In the genomic region with DNA sequence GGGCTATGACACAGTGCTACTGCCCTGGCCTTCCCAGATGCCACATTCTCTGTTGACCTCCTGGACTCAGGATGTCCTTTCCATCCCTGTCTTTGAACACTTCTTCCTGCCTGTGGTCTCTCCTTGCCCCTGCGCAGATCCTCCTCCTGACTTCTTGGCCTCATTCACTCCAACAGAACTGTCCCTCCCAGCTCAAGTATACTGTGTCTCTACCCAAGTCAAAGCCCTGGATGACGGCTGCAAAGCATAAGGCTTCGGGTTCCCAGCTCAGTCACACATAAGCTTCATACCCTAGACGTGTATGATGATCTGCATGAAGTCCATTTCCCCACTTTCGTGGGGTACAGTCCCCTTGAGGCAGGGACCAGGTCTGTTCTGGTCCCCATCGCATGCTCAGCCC, we compare ENCODE assay signal across 36 cellular contexts.
"Had no signal": no experiment of that assay in that cellular context is flagged by ENCODE, and none has a peak within 500 bp of the region (broad histone marks: within the 10 kb centered on the region; RNA-seq: fewer than 3 reads in every experiment).

No MANE protein-coding gene starts in this region.

- ATAC-seq: activated naive CD4-positive, alpha-beta T cell treated with anti-CD3 and anti-CD28 coated beads, Interleukin-2, amount 50 U/mL, for 72 hours; activated naive CD8-positive, alpha-beta T cell treated with anti-CD3 and anti-CD28 coated beads, Interleukin-2, amount 50 U/mL, for 24 hours; activated T-cell treated with anti-CD3 and anti-CD28 coated beads, Interleukin-2, amount 50 U/mL, for 4 hours; activated T-cell treated with anti-CD3 and anti-CD28 coated beads, Interleukin-2, amount 50 U/mL, for 72 hours; activated T-helper 17 cell treated with anti-CD3 and anti-CD28 coated beads, Interleukin-2, amount 50 U/mL, for 72 hours; body of pancreas had no signal

- H3K27ac ChIP-seq: adrenal gland, ascending aorta, body of pancreas, brain microvascular endothelial cell, breast epithelium, cardiac muscle cell had no signal

- H3K9me3 ChIP-seq: adrenal gland, ascending aorta, body of pancreas, breast epithelium had no signal

- H3K4me3 ChIP-seq: adrenal gland, ascending aorta, body of pancreas, breast epithelium, cardiac muscle cell had no signal

- H3K27ac Mint-ChIP-seq: activated naive CD4-positive, alpha-beta T cell treated with anti-CD3 and anti-CD28 coated beads for 36 hours; activated naive CD4-positive, alpha-beta T cell treated with anti-CD3 and anti-CD28 coated beads, Interleukin-2, amount 10 ng/mL, durations not matched to agents 7 days and 5 days; activated naive CD4-positive, alpha-beta T cell treated with anti-CD3 and anti-CD28 coated beads, Interleukin-2, amount 50 U/mL, for 24 hours; activated naive CD4-positive, alpha-beta T cell treated with anti-CD3 and anti-CD28 coated beads, Interleukin-2, amount 50 U/mL, for 72 hours; activated naive CD8-positive, alpha-beta T cell; activated naive CD8-positive, alpha-beta T cell treated with anti-CD3 and anti-CD28 coated beads for 36 hours; activated naive CD8-positive, alpha-beta T cell treated with anti-CD3 and anti-CD28 coated beads, Interleukin-2, amount 10 ng/mL, durations not matched to agents 7 days and 5 days; activated naive CD8-positive, alpha-beta T cell treated with anti-CD3 and anti-CD28 coated beads, Interleukin-2, amount 50 U/mL, for 24 hours; activated T-cell treated with anti-CD3 and anti-CD28 coated beads, Interleukin-2, amount 50 U/mL, for 72 hours; activated T-helper 1 cell treated with anti-CD3 and anti-CD28 coated beads, Interleukin-12 subunit alpha, Interleukin-12 subunit beta, Interleukin-2, Interleukin-4 antibody, amounts not matched to agents 30 ng/mL and 10 ng/mL and 1 ng/mL, durations not matched to agents 14 hours and 24 hours and 36 hours; activated T-helper 17 cell treated with anti-CD3 and anti-CD28 coated beads, Interleukin-2, amount 50 U/mL, for 72 hours; activated T-helper 2 cell treated with anti-CD3 and anti-CD28 coated beads, Interferon-gamma antibody, Interleukin-2, Interleukin-4, amounts not matched to agents 10 μg/mL and 5 μg/mL and 100 μg/mL, durations not matched to agents 14 hours and 24 hours and 36 hours had no signal

- DNase-seq: activated effector memory CD4-positive, alpha-beta T cell treated with anti-CD3 and anti-CD28 coated beads, Interleukin-2, amount 50 U/mL, for 16 hours; activated effector memory CD4-positive, alpha-beta T cell treated with Interleukin-2 at 50 U/mL for 16 hours; activated gamma-delta T cell; activated gamma-delta T cell treated with Interleukin-2 at 50 U/mL for 16 hours; activated naive CD4-positive, alpha-beta T cell; activated naive CD4-positive, alpha-beta T cell treated with anti-CD3 and anti-CD28 coated beads for 36 hours; activated naive CD4-positive, alpha-beta T cell treated with anti-CD3 and anti-CD28 coated beads, Interleukin-2, amount 10 ng/mL, durations not matched to agents 7 days and 5 days; activated naive CD4-positive, alpha-beta T cell treated with anti-CD3 and anti-CD28 coated beads, Interleukin-2, amount 50 U/mL, for 16 hours; activated naive CD4-positive, alpha-beta T cell treated with Interleukin-2 at 50 U/mL for 16 hours; activated naive CD8-positive, alpha-beta T cell treated with anti-CD3 and anti-CD28 coated beads for 36 hours; activated naive CD8-positive, alpha-beta T cell treated with anti-CD3 and anti-CD28 coated beads, Interleukin-2, amount 10 ng/mL, durations not matched to agents 7 days and 5 days; activated naive CD8-positive, alpha-beta T cell treated with anti-CD3 and anti-CD28 coated beads, Interleukin-2, amount 50 U/mL, for 24 hours; activated T-cell treated with anti-CD3 and anti-CD28 coated beads, Interleukin-2, amount 50 U/mL, for 4 hours; activated T-cell treated with anti-CD3 and anti-CD28 coated beads, Interleukin-2, amount 50 U/mL, for 48 hours; activated T-cell treated with anti-CD3 and anti-CD28 coated beads, Interleukin-2, amount 50 U/mL, for 72 hours; adrenal gland; amniotic stem cell; amygdala; anterior cingulate cortex; aorta; body of pancreas; brain microvascular endothelial cell; caudate nucleus; central memory CD4-positive, alpha-beta T cell; cerebellar nuclear complex had no signal

- H3K36me3 ChIP-seq: adrenal gland, ascending aorta, brain microvascular endothelial cell, breast epithelium, cardiac muscle cell had no signal

- H3K4me1 ChIP-seq: adrenal gland, ascending aorta, breast epithelium had no signal

- H3K4me3 Mint-ChIP-seq: activated naive CD4-positive, alpha-beta T cell treated with anti-CD3 and anti-CD28 coated beads for 36 hours; activated naive CD4-positive, alpha-beta T cell treated with anti-CD3 and anti-CD28 coated beads, Interleukin-2, amount 10 ng/mL, durations not matched to agents 7 days and 5 days; activated naive CD4-positive, alpha-beta T cell treated with anti-CD3 and anti-CD28 coated beads, Interleukin-2, amount 50 U/mL, for 24 hours; activated naive CD8-positive, alpha-beta T cell; activated naive CD8-positive, alpha-beta T cell treated with anti-CD3 and anti-CD28 coated beads for 36 hours; activated naive CD8-positive, alpha-beta T cell treated with anti-CD3 and anti-CD28 coated beads, Interleukin-2, amount 10 ng/mL, durations not matched to agents 7 days and 5 days; activated naive CD8-positive, alpha-beta T cell treated with anti-CD3 and anti-CD28 coated beads, Interleukin-2, amount 50 U/mL, for 24 hours; activated T-cell treated with anti-CD3 and anti-CD28 coated beads, Interleukin-2, amount 50 U/mL, for 4 hours; activated T-cell treated with anti-CD3 and anti-CD28 coated beads, Interleukin-2, amount 50 U/mL, for 72 hours; activated T-helper 1 cell treated with anti-CD3 and anti-CD28 coated beads, Interleukin-12 subunit alpha, Interleukin-12 subunit beta, Interleukin-2, Interleukin-4 antibody, amounts not matched to agents 30 ng/mL and 10 ng/mL and 1 ng/mL, durations not matched to agents 14 hours and 24 hours and 36 hours; activated T-helper 17 cell treated with anti-CD3 and anti-CD28 coated beads, Interleukin-2, amount 50 U/mL, for 72 hours; brain; central memory CD8-positive, alpha-beta T cell had no signal

- H3K4me1 Mint-ChIP-seq: activated naive CD4-positive, alpha-beta T cell treated with anti-CD3 and anti-CD28 coated beads, Interleukin-2, amount 10 ng/mL, durations not matched to agents 7 days and 5 days; activated naive CD4-positive, alpha-beta T cell treated with anti-CD3 and anti-CD28 coated beads, Interleukin-2, amount 50 U/mL, for 24 hours; activated naive CD8-positive, alpha-beta T cell treated with anti-CD3 and anti-CD28 coated beads for 36 hours; activated naive CD8-positive, alpha-beta T cell treated with anti-CD3 and anti-CD28 coated beads, Interleukin-2, amount 10 ng/mL, durations not matched to agents 7 days and 5 days; activated naive CD8-positive, alpha-beta T cell treated with anti-CD3 and anti-CD28 coated beads, Interleukin-2, amount 50 U/mL, for 24 hours; activated T-helper 17 cell treated with anti-CD3 and anti-CD28 coated beads, Interleukin-2, amount 50 U/mL, for 72 hours; central memory CD8-positive, alpha-beta T cell had no signal

- H3K27me3 Mint-ChIP-seq: activated naive CD4-positive, alpha-beta T cell treated with anti-CD3 and anti-CD28 coated beads, Interleukin-2, amount 10 ng/mL, durations not matched to agents 7 days and 5 days; activated naive CD4-positive, alpha-beta T cell treated with anti-CD3 and anti-CD28 coated beads, Interleukin-2, amount 50 U/mL, for 24 hours; activated naive CD8-positive, alpha-beta T cell; activated naive CD8-positive, alpha-beta T cell treated with anti-CD3 and anti-CD28 coated beads for 36 hours; activated naive CD8-positive, alpha-beta T cell treated with anti-CD3 and anti-CD28 coated beads, Interleukin-2, amount 10 ng/mL, durations not matched to agents 7 days and 5 days; activated naive CD8-positive, alpha-beta T cell treated with anti-CD3 and anti-CD28 coated beads, Interleukin-2, amount 50 U/mL, for 24 hours; activated T-helper 17 cell treated with anti-CD3 and anti-CD28 coated beads, Interleukin-2, amount 50 U/mL, for 72 hours; brain had no signal

- H3K9me3 Mint-ChIP-seq: activated naive CD4-positive, alpha-beta T cell treated with anti-CD3 and anti-CD28 coated beads for 36 hours; activated naive CD4-positive, alpha-beta T cell treated with anti-CD3 and anti-CD28 coated beads, Interleukin-2, amount 10 ng/mL, durations not matched to agents 7 days and 5 days; activated naive CD4-positive, alpha-beta T cell treated with anti-CD3 and anti-CD28 coated beads, Interleukin-2, amount 50 U/mL, for 24 hours; activated naive CD4-positive, alpha-beta T cell treated with anti-CD3 and anti-CD28 coated beads, Interleukin-2, amount 50 U/mL, for 72 hours; activated naive CD8-positive, alpha-beta T cell treated with anti-CD3 and anti-CD28 coated beads for 36 hours; activated naive CD8-positive, alpha-beta T cell treated with anti-CD3 and anti-CD28 coated beads, Interleukin-2, amount 10 ng/mL, durations not matched to agents 7 days and 5 days; activated naive CD8-positive, alpha-beta T cell treated with anti-CD3 and anti-CD28 coated beads, Interleukin-2, amount 50 U/mL, for 24 hours; activated T-cell treated with anti-CD3 and anti-CD28 coated beads, Interleukin-2, amount 50 U/mL, for 4 hours; activated T-cell treated with anti-CD3 and anti-CD28 coated beads, Interleukin-2, amount 50 U/mL, for 72 hours; activated T-helper 1 cell treated with anti-CD3 and anti-CD28 coated beads, Interleukin-12 subunit alpha, Interleukin-12 subunit beta, Interleukin-2, Interleukin-4 antibody, amounts not matched to agents 30 ng/mL and 10 ng/mL and 1 ng/mL, durations not matched to agents 14 hours and 24 hours and 36 hours; activated T-helper 17 cell treated with anti-CD3 and anti-CD28 coated beads, Interleukin-2, amount 50 U/mL, for 72 hours; activated T-helper 2 cell treated with anti-CD3 and anti-CD28 coated beads, Interferon-gamma antibody, Interleukin-2, Interleukin-4, amounts not matched to agents 10 μg/mL and 5 μg/mL and 100 μg/mL, durations not matched to agents 14 hours and 24 hours and 36 hours; brain; central memory CD8-positive, alpha-beta T cell had no signal

- H3K36me3 Mint-ChIP-seq: activated naive CD4-positive, alpha-beta T cell treated with anti-CD3 and anti-CD28 coated beads, Interleukin-2, amount 10 ng/mL, durations not matched to agents 7 days and 5 days; activated naive CD4-positive, alpha-beta T cell treated with anti-CD3 and anti-CD28 coated beads, Interleukin-2, amount 50 U/mL, for 24 hours; activated naive CD4-positive, alpha-beta T cell treated with anti-CD3 and anti-CD28 coated beads, Interleukin-2, amount 50 U/mL, for 72 hours; activated naive CD8-positive, alpha-beta T cell; activated naive CD8-positive, alpha-beta T cell treated with anti-CD3 and anti-CD28 coated beads for 36 hours; activated naive CD8-positive, alpha-beta T cell treated with anti-CD3 and anti-CD28 coated beads, Interleukin-2, amount 10 ng/mL, durations not matched to agents 7 days and 5 days; brain had no signal

- H3K27me3 ChIP-seq: adrenal gland, ascending aorta, body of pancreas, brain microvascular endothelial cell, breast epithelium, cardiac muscle cell had no signal
